In genomic region chr7:26112341-26112740, GRCh38 we compare ENCODE assay signal across 24 cellular contexts.
"Had no signal": no experiment of that assay in that cellular context is flagged by ENCODE, and none has a peak within 500 bp of the region (broad histone marks: within the 10 kb centered on the region; RNA-seq: fewer than 3 reads in every experiment).

No MANE protein-coding gene starts in this region.

- H3K4me1 ChIP-seq: left ventricle myocardium inferior, pancreas, prostate gland, suprapubic skin, tibial artery, upper lobe of right lung had no signal

- H3K36me3 Mint-ChIP-seq: mesothelial cell of epicardium; natural killer cell treated with Interleukin-12 subunit alpha and Interleukin-12 subunit beta and Interleukin-15 and Interleukin-18, amount 100 ng/mL, for 72 hours; stimulated activated effector memory CD8-positive, alpha-beta T cell treated with anti-CD3 and anti-CD28 coated beads, Interleukin-12 subunit alpha, Interleukin-12 subunit beta, amount 100 ng/mL, for 72 hours had no signal

- H3K36me3 ChIP-seq: left ventricle myocardium inferior, pancreas, prostate gland, suprapubic skin, thoracic aorta, tibial artery, upper lobe of right lung had no signal

- H3K9me3 Mint-ChIP-seq: mesothelial cell of epicardium; naive B cell; natural killer cell treated with Interleukin-12 subunit alpha and Interleukin-12 subunit beta and Interleukin-15 and Interleukin-18, amount 100 ng/mL, for 72 hours; stimulated activated effector memory CD8-positive, alpha-beta T cell treated with anti-CD3 and anti-CD28 coated beads, Interleukin-12 subunit alpha, Interleukin-12 subunit beta, amount 100 ng/mL, for 72 hours; stimulated activated naive CD8-positive, alpha-beta T cell treated with anti-CD3 and anti-CD28 coated beads, Interleukin-15, Interleukin-2, amounts not matched to agents 100 ng/mL and 50 ng/mL, for 24 hours had no signal

- FAIRE-seq: pancreas, urothelium cell line had no signal

- H3K9me3 ChIP-seq: left ventricle myocardium inferior, pancreas, prostate gland, suprapubic skin, thoracic aorta, tibial artery, upper lobe of right lung had no signal

- H3K4me3 ChIP-seq: left ventricle myocardium inferior, lung, pancreas, prostate gland, skin epidermis, suprapubic skin, thoracic aorta, tibial artery, upper lobe of right lung had no signal

- DNase-seq: left ventricle myocardium inferior; mesendoderm; naive B cell; nucleus accumbens; pancreas; posterior cingulate gyrus; retina; stimulated activated CD4-positive, alpha-beta T cell treated with anti-CD3 and anti-CD28 coated beads, Interleukin-12 subunit alpha, Interleukin-12 subunit beta, amount 100 ng/mL, for 4 hours; stimulated activated CD4-positive, alpha-beta T cell treated with anti-CD3 and anti-CD28 coated beads, Interleukin-4, amount 100 ng/mL, for 24 hours; tibial artery; trophoblast cell; upper lobe of right lung had no signal

- H3K4me3 Mint-ChIP-seq: mesothelial cell of epicardium; naive B cell; natural killer cell treated with Interleukin-12 subunit alpha and Interleukin-12 subunit beta and Interleukin-15 and Interleukin-18, amount 100 ng/mL, for 72 hours; stimulated activated effector memory CD8-positive, alpha-beta T cell treated with anti-CD3 and anti-CD28 coated beads, Interleukin-12 subunit alpha, Interleukin-12 subunit beta, amount 100 ng/mL, for 72 hours; stimulated activated naive CD8-positive, alpha-beta T cell treated with anti-CD3 and anti-CD28 coated beads, Interleukin-15, Interleukin-2, amounts not matched to agents 100 ng/mL and 50 ng/mL, for 24 hours had no signal

- H3K4me1 Mint-ChIP-seq: mesothelial cell of epicardium, naive B cell had no signal

- H3K27ac ChIP-seq: left ventricle myocardium inferior, pancreas, prostate gland, skin epidermis, suprapubic skin, thoracic aorta, tibial artery, upper lobe of right lung had no signal

- ATAC-seq: natural killer cell treated with Interleukin-12 subunit alpha and Interleukin-12 subunit beta and Interleukin-15 and Interleukin-18, amount 100 ng/mL, for 72 hours; pancreas; right cardiac atrium; sciatic nerve; stimulated activated effector memory CD8-positive, alpha-beta T cell treated with anti-CD3 and anti-CD28 coated beads, Interleukin-12 subunit alpha, Interleukin-12 subunit beta, amount 100 ng/mL, for 72 hours; upper lobe of right lung had no signal

- H3K27me3 ChIP-seq: pancreas, tibial artery, upper lobe of right lung had no signal

- H3K27ac Mint-ChIP-seq: mesothelial cell of epicardium; naive B cell; natural killer cell treated with Interleukin-12 subunit alpha and Interleukin-12 subunit beta and Interleukin-15 and Interleukin-18, amount 100 ng/mL, for 72 hours; stimulated activated effector memory CD8-positive, alpha-beta T cell treated with anti-CD3 and anti-CD28 coated beads, Interleukin-12 subunit alpha, Interleukin-12 subunit beta, amount 100 ng/mL, for 72 hours; stimulated activated naive CD8-positive, alpha-beta T cell treated with anti-CD3 and anti-CD28 coated beads, Interleukin-15, Interleukin-2, amounts not matched to agents 100 ng/mL and 50 ng/mL, for 24 hours had no signal
